In the genomic region with DNA sequence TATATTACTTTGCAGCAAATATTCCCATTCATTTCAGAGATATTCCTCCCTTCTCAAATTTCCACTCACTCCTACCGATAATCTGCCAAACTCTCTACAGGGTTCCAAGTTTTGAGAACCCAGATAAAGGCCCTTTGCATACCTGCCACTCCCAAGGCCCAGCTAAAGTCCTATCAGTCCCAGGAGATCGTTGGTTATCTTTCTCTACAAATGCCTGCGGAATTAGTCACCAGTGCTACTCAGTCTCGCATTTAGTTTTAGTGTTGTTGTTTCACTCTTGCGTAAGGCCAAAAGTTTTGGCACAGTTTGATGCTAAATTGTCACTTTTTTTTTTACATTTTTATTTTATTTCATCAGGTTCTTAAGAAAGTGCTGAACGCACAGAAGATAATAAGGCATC, we compare ENCODE assay signal across 9 cellular contexts. TPM values are rescaled to one million over a fixed set of nuclear protein-coding genes. Genes with fewer than 3 reads are reported as not detected.
A peak's percentile ranks its signal among the peaks of the same experiment; 100 is the strongest.
DNase-seq lines count a peak whose midpoint lies in the region; ATAC-seq and TF ChIP-seq lines count a peak whose summit lies in the region.
"Had no signal": no experiment of that assay in that cellular context is flagged by ENCODE, and none has a peak within 500 bp of the region (broad histone marks: within the 10 kb centered on the region; RNA-seq: fewer than 3 reads in every experiment).

No MANE protein-coding gene starts in this region.

- H3K4me2 ChIP-seq in PC-9 = peak overlapping the region; percentile 10; the same call in 1 of the 2 replicates
- peak overlapping the region; percentile 29 for H3K4me2 ChIP-seq in osteoblast (ENCODE audit: insufficient read depth, low read length)

- H3K27ac Mint-ChIP-seq in Caco-2 (ENCODE audit: unreplicated experiment) = no peak overlapping the region
- H3K27ac Mint-ChIP-seq: T-cell had no signal

- H3K27me3 Mint-ChIP-seq in Caco-2 (ENCODE audit: insufficient read depth, unreplicated experiment) = no peaks in the 10 kb centered on the region

- H3K4me1 Mint-ChIP-seq in Caco-2 (ENCODE audit: low read depth, unreplicated experiment) = no peaks in the 10 kb centered on the region
- H3K4me1 Mint-ChIP-seq: T-cell had no signal

- no peak for TF ChIP-seq CTCF in Caco-2 (IDR thresholded peaks at IDR 0.05; ENCODE audit: insufficient read depth in 1 of 2, low read depth in 1 of 2, low read length in 1 of 2, severe bottlenecking in 1 of 2, unreplicated experiment in 1 of 2)
- no peak for TF ChIP-seq CTCF in PC-9 (conservative IDR thresholded peaks at IDR 0.05)
- TF ChIP-seq CTCF in osteoblast (IDR thresholded peaks at IDR 0.05; ENCODE audit: extremely low read depth, low read depth, low read length) = no peak

- H3K36me3 ChIP-seq in Caco-2 (ENCODE audit: control insufficient read depth, insufficient read depth, low read length) (no peaks in the 10 kb centered on the region), PC-9 (ENCODE audit: low read depth) (no peaks in the 10 kb centered on the region), osteoblast (ENCODE audit: insufficient read depth, low read length) (no peaks in the 10 kb centered on the region)

- CTCF ChIA-PET in Caco-2 (lab: Charles Lee) (no interaction called here), PC-9 (lab: Charles Lee) (no interaction called here)

- no peak overlapping the region for H3K4me3 ChIP-seq in Caco-2 (ENCODE audit: low read depth, low read length)
- no peak overlapping the region for H3K4me3 ChIP-seq in PC-9
- no peak overlapping the region for H3K4me3 ChIP-seq in osteoblast (ENCODE audit: insufficient read depth, low read length)

- no peaks in the 10 kb centered on the region for H3K79me2 ChIP-seq in PC-9 (ENCODE audit: low read depth)
- H3K79me2 ChIP-seq in osteoblast (ENCODE audit: insufficient read depth, low read length) = no peaks in the 10 kb centered on the region

- intact Hi-C loops in Caco-2 (cut with micrococcal nuclease; ENCODE audit: unreplicated experiment) (no loop called here), PC-9 (cut with micrococcal nuclease; ENCODE audit: unreplicated experiment) (loop anchor here (5.0 kb wide), 1 partner anchor 309 kb away; no protein-coding TSS in a partner anchor)

- DNase-seq in Caco-2 (peak; percentile 36 to 51), PC-9 (peak; percentile 58 to 92), fibroblast of peridontal ligament (ENCODE audit: extremely low read depth) (peak; percentile 71), osteoblast (ENCODE audit: insufficient read length, low spot score, missing footprints) (peak; percentile 47), GM19238 (ENCODE audit: insufficient read length, low spot score) (no peak)
- no peak for DNase-seq in activated CD4-positive, alpha-beta T cell treated with anti-CD3 and anti-CD28 coated beads for 48 hours
- DNase-seq in stimulated activated CD4-positive, alpha-beta T cell treated with anti-CD3 and anti-CD28 coated beads, Interleukin-2, amount 100 ng/mL, for 48 hours = no peak
- DNase-seq: T-cell had no signal

- no peak for ATAC-seq in HG02884 (IDR thresholded peaks at IDR 0.05; ENCODE audit: unreplicated experiment)
- ATAC-seq: T-cell had no signal

- H3K9me2 ChIP-seq in PC-9 (ENCODE audit: insufficient read depth) = no peaks in the 10 kb centered on the region

- H3K9me3 ChIP-seq in Caco-2 (no peaks in the 10 kb centered on the region), PC-9 (ENCODE audit: insufficient read depth, low read depth) (0 out of 2 replicates have a peak, but pooled peaks cover 5% of the 10 kb centered on the region), osteoblast (ENCODE audit: low read depth, low read length) (no peaks in the 10 kb centered on the region)

- POLR2A ChIA-PET in Caco-2 (lab: Charles Lee) = no interaction called here
- POLR2A ChIA-PET in PC-9 (lab: Charles Lee; ENCODE audit: unreplicated experiment) = no interaction called here

- no peak overlapping the region for H3K4me3 Mint-ChIP-seq in Caco-2 (ENCODE audit: unreplicated experiment)
- H3K4me3 Mint-ChIP-seq: T-cell had no signal

- H3K36me3 Mint-ChIP-seq in Caco-2 (ENCODE audit: insufficient read depth, unreplicated experiment) = no peaks in the 10 kb centered on the region
- H3K36me3 Mint-ChIP-seq: T-cell had no signal

- H3K27me3 ChIP-seq in Caco-2 (replicated peaks; ENCODE audit: control insufficient read depth, insufficient read depth, low read length) (no peaks in the 10 kb centered on the region), PC-9 (ENCODE audit: insufficient read depth, low read depth) (no peaks in the 10 kb centered on the region), osteoblast (ENCODE audit: insufficient read depth, low read length) (no peaks in the 10 kb centered on the region)

- H3K27ac ChIP-seq in PC-9 = peak overlapping the region; percentile 74
- no peak overlapping the region for H3K27ac ChIP-seq in osteoblast (ENCODE audit: low read depth, low read length)

- BruUV-seq in Caco-2 (replicated peaks; lab: Mats Ljungman, UMichigan) (no TSS peak), PC-9 (replicated peaks; lab: Mats Ljungman, UMichigan) (no TSS peak)

- H3K9me3 Mint-ChIP-seq in Caco-2 (ENCODE audit: unreplicated experiment) = no peaks in the 10 kb centered on the region
- H3K9me3 Mint-ChIP-seq: T-cell had no signal

- H4K20me1 ChIP-seq in PC-9 (ENCODE audit: insufficient read depth) = no peaks in the 10 kb centered on the region
- H4K20me1 ChIP-seq in osteoblast (ENCODE audit: insufficient read depth, low read length) = no peaks in the 10 kb centered on the region

- H2AFZ ChIP-seq in PC-9 (no peak overlapping the region), osteoblast (ENCODE audit: low read length) (no peak overlapping the region)

- peaks cover 24% of the 10 kb centered on the region for H3F3A ChIP-seq in PC-9 (ENCODE audit: insufficient read depth, low read depth)

- H3K4me1 ChIP-seq in Caco-2 (peaks cover 15% of the 10 kb centered on the region), PC-9 (replicated peaks; ENCODE audit: insufficient read depth) (peaks cover 44% of the 10 kb centered on the region), osteoblast (ENCODE audit: insufficient read depth, low read length) (peaks cover 25% of the 10 kb centered on the region)

RNA-seq across cellular contexts. Expression of gene SETBP1, which starts 29.2 kb away (rescaled TPM):
- total RNA-seq in Caco-2 (2022) (4.0 and 4.6 TPM in 2 replicates), PC-9 (2021) (8.3 and 9.0 TPM in 2 replicates), osteoblast (22.8 and 23.0 TPM in 2 replicates)

Comparison
In these comparisons a context has a peak if more than half of its experiments do, and no peak if none do; other contexts are left out.
1. DNase-seq: peak in Caco-2 (2 of 2), PC-9 (2 of 2), fibroblast of peridontal ligament (single experiment) and osteoblast (single experiment); none in activated CD4-positive, alpha-beta T cell treated with anti-CD3 and anti-CD28 coated beads for 48 hours (single experiment), GM19238 (single experiment) and stimulated activated CD4-positive, alpha-beta T cell treated with anti-CD3 and anti-CD28 coated beads, Interleukin-2, amount 100 ng/mL, for 48 hours (0 of 2).